In the genomic region with DNA sequence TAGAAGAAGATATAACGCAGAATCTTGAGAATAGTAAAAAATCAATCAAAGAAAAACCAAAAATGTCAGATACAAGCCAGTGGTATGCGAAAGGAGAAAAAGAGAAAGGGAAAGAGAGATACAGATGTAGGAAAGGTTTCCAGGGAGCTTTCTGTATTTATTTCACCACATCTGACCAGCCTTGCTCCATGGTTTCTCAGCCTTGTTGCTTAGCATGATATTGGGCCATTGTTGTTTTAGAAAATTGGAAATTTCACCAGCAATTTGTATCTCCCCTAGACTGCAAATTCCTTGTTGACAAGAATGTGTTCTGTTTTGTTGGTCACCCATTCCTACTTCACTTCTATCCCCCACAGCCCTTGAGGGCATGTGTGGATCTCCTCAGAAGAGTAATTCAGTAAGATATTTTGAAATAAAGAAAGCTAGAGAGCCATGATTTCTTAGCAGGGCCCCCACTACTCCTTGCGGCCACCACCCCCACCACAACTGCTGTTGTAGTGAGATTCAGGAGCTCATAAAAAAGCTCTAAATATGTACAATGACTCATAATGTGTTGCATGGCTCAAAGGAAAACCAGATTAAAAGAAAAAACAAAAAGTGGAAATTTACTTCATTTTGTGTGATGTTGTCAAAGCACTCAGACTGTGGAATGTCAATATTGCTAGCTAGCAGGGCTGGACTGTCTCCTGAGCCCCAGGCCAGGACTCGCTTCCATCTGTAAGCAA, we compare ENCODE assay signal across 21 cellular contexts.
DNase-seq lines count a peak whose midpoint lies in the region; ATAC-seq and TF ChIP-seq lines count a peak whose summit lies in the region.
"Had no signal": no experiment of that assay in that cellular context is flagged by ENCODE, and none has a peak within 500 bp of the region (broad histone marks: within the 10 kb centered on the region; RNA-seq: fewer than 3 reads in every experiment).

No MANE protein-coding gene starts in this region.

- WGBS in right lobe of liver (ENCODE audit: insufficient coverage, low coverage, low lambda C conversion rate, missing lambda C conversion rate): 46% methylated on average over 4 of the region's 4 CpGs

- H3K4me3 Mint-ChIP-seq in HFFc6: peak overlapping the region; percentile 66
- no peak overlapping the region for H3K4me3 Mint-ChIP-seq in neural progenitor cell

- TF ChIP-seq CTCF in AG10803 (conservative IDR thresholded peaks at IDR 0.05; ENCODE audit: low read length): no peak
- TF ChIP-seq CTCF in HFFc6 (IDR thresholded peaks at IDR 0.05): no peak
- no peak for TF ChIP-seq CTCF in neural progenitor cell (IDR thresholded peaks at IDR 0.05)
- TF ChIP-seq CTCF in MM.1S (IDR thresholded peaks at IDR 0.05; ENCODE audit: low read length): no peak
- no peak for TF ChIP-seq CTCF in right lobe of liver (IDR thresholded peaks at IDR 0.05)

- H3K36me3 ChIP-seq in endocrine pancreas (ENCODE audit: control insufficient read depth, insufficient read depth, low read length): no peaks in the 10 kb centered on the region
- no peaks in the 10 kb centered on the region for H3K36me3 ChIP-seq in neural progenitor cell
- H3K36me3 ChIP-seq in MM.1S (replicated peaks; ENCODE audit: insufficient read depth, low read length): no peaks in the 10 kb centered on the region
- H3K36me3 ChIP-seq in right lobe of liver: no peaks in the 10 kb centered on the region
- H3K36me3 ChIP-seq: suprapubic skin had no signal

- intact Hi-C loops in right lobe of liver (cut with DNase I): no loop called here

- no peaks in the 10 kb centered on the region; the same call in 1 of the 2 replicates for H3K9me2 ChIP-seq in MM.1S (replicated peaks; ENCODE audit: insufficient read depth, low read length)

- peaks cover 59% of the 10 kb centered on the region for H3K4me1 Mint-ChIP-seq in HFFc6 (ENCODE audit: low read depth)
- peaks cover 2% of the 10 kb centered on the region for H3K4me1 Mint-ChIP-seq in neural progenitor cell

- H3F3A ChIP-seq in neural progenitor cell (ENCODE audit: low read depth) (no peaks in the 10 kb centered on the region), MM.1S (ENCODE audit: insufficient read depth, low read length) (no peaks in the 10 kb centered on the region)

- H3K4me2 ChIP-seq in neural progenitor cell (no peak overlapping the region), MM.1S (ENCODE audit: low read depth, low read length) (no peak overlapping the region)

- H3K9me3 ChIP-seq in endocrine pancreas (ENCODE audit: control insufficient read depth, low read length): no peaks in the 10 kb centered on the region
- no peaks in the 10 kb centered on the region for H3K9me3 ChIP-seq in neural progenitor cell (ENCODE audit: low read depth)
- H3K9me3 ChIP-seq in MM.1S (replicated peaks; ENCODE audit: insufficient read depth, low read length): no peaks in the 10 kb centered on the region
- H3K9me3 ChIP-seq in right lobe of liver: no peaks in the 10 kb centered on the region
- H3K9me3 ChIP-seq: body of pancreas, suprapubic skin had no signal

- H3K79me2 ChIP-seq in neural progenitor cell (ENCODE audit: low read depth) (no peaks in the 10 kb centered on the region), MM.1S (ENCODE audit: low read length) (no peaks in the 10 kb centered on the region)

- H3K9ac ChIP-seq in endocrine pancreas (ENCODE audit: control insufficient read depth, insufficient read depth, low read length) (no peak overlapping the region), neural progenitor cell (no peak overlapping the region), MM.1S (ENCODE audit: low read length) (no peak overlapping the region)

- ATAC-seq in right lobe of liver: no peak
- ATAC-seq: body of pancreas, HCT116, left colon, Panc1 had no signal

- peak overlapping the region; percentile 9 for H2AFZ ChIP-seq in neural progenitor cell (replicated peaks)
- H2AFZ ChIP-seq in MM.1S (ENCODE audit: low read length): no peak overlapping the region

- H3K4me1 ChIP-seq in endocrine pancreas (ENCODE audit: control insufficient read depth, insufficient read depth, low read length): peaks cover 17% of the 10 kb centered on the region
- H3K4me1 ChIP-seq in neural progenitor cell: no peaks in the 10 kb centered on the region
- H3K4me1 ChIP-seq in MM.1S (ENCODE audit: low read length): no peaks in the 10 kb centered on the region
- no peaks in the 10 kb centered on the region for H3K4me1 ChIP-seq in right lobe of liver
- H3K4me1 ChIP-seq: body of pancreas, suprapubic skin had no signal

- DNase-seq in AG10803 (ENCODE audit: low read depth): peak; percentile 51
- DNase-seq in HFFc6: peak; percentile 39
- DNase-seq in neural progenitor cell (ENCODE audit: low spot score): no peak
- DNase-seq in MM.1S: no peak
- no peak for DNase-seq in NCI-H2171 treated with DMSO at 0.1 percent for 48 hours (lab: John Stamatoyannopoulos, UW)
- DNase-seq in activated effector memory CD4-positive, alpha-beta T cell treated with anti-CD3 and anti-CD28 coated beads, Interleukin-2, amount 50 U/mL, for 16 hours: no peak
- no peak for DNase-seq in right lobe of liver
- DNase-seq: activated CD4-positive, alpha-beta T cell treated with anti-CD3 and anti-CD28 coated beads for 48 hours; activated naive CD4-positive, alpha-beta T cell; C1 segment of cervical spinal cord; DMS 273 treated with DMSO at 0.1 percent for 48 hours; Karpas-422; left colon; NCI-H1417 treated with DMSO at 0.1 percent for 48 hours; NCI-H774 had no signal

- TF ChIP-seq POLR2A in right lobe of liver (IDR thresholded peaks at IDR 0.05): no peak

- H3K27me3 ChIP-seq in endocrine pancreas (ENCODE audit: control insufficient read depth, insufficient read depth, low read length) (no peaks in the 10 kb centered on the region), neural progenitor cell (no peaks in the 10 kb centered on the region), MM.1S (replicated peaks; ENCODE audit: insufficient read depth, low read length) (no peaks in the 10 kb centered on the region), right lobe of liver (no peaks in the 10 kb centered on the region)
- H3K27me3 ChIP-seq: body of pancreas, suprapubic skin had no signal

- H3K4me3 ChIP-seq in AG10803 (ENCODE audit: low read length) (no peak overlapping the region), endocrine pancreas (ENCODE audit: control insufficient read depth, insufficient read depth, low read length) (peak overlapping the region; percentile 79), neural progenitor cell (no peak overlapping the region), MM.1S (ENCODE audit: low read length) (no peak overlapping the region), right lobe of liver (no peak overlapping the region)
- H3K4me3 ChIP-seq: body of pancreas, skin epidermis, suprapubic skin had no signal

- H3K9me3 Mint-ChIP-seq in HFFc6 (no peaks in the 10 kb centered on the region), neural progenitor cell (no peaks in the 10 kb centered on the region)

- H3K36me3 Mint-ChIP-seq in HFFc6 (ENCODE audit: low read depth): no peaks in the 10 kb centered on the region
- H3K36me3 Mint-ChIP-seq in neural progenitor cell: no peaks in the 10 kb centered on the region

- no peaks in the 10 kb centered on the region for H4K20me1 ChIP-seq in neural progenitor cell (ENCODE audit: low read depth)
- no peaks in the 10 kb centered on the region for H4K20me1 ChIP-seq in MM.1S (ENCODE audit: insufficient read depth, low read length)

- H3K27me3 Mint-ChIP-seq in HFFc6 (ENCODE audit: insufficient read depth) (peaks cover 1% of the 10 kb centered on the region; the same call in 1 of the 2 replicates), neural progenitor cell (ENCODE audit: insufficient read depth, low read depth) (no peaks in the 10 kb centered on the region)

- H3K27ac ChIP-seq in neural progenitor cell (no peak overlapping the region), MM.1S (ENCODE audit: low read length) (no peak overlapping the region), right lobe of liver (no peak overlapping the region)
- H3K27ac ChIP-seq: body of pancreas, skin epidermis, suprapubic skin had no signal

- H3K27ac Mint-ChIP-seq in HFFc6 (peak overlapping the region; percentile 75), neural progenitor cell (no peak overlapping the region)

Comparison
In these comparisons a context has a peak if more than half of its experiments do, and no peak if none do; other contexts are left out.
1. DNase-seq: peak in AG10803 (single experiment) and HFFc6 (single experiment); none in neural progenitor cell (single experiment), MM.1S (single experiment), NCI-H2171 treated with DMSO at 0.1 percent for 48 hours (single experiment), activated effector memory CD4-positive, alpha-beta T cell treated with anti-CD3 and anti-CD28 coated beads, Interleukin-2, amount 50 U/mL, for 16 hours (single experiment) and right lobe of liver (0 of 3).